8 cellular contexts compared by ENCODE assay signal in the genomic region with DNA sequence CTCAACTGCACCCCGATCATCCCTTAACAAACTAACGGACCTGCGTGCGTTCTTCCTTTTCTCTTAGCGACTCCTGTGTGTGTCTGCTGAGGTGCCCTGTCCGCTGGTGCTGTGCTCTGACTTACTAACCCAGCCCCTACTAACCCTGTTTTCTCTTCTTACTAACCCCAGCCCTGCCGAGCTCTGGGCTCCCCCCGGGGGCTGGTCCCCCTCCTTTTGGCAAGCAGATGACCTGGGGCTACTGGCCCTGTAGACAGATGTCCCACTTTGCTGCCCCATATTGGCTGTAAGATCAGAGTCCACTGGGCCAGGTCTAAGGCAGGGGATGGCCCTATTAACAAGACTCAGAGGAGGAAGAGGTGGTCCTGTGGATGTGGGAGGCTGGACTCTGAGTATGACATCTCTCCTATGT. TPM values are rescaled to one million over a fixed set of nuclear protein-coding genes. Genes with fewer than 3 reads are reported as not detected.
DNase-seq lines count a peak whose midpoint lies in the region; ATAC-seq and TF ChIP-seq lines count a peak whose summit lies in the region.

No MANE protein-coding gene starts in this region.

- ATAC-seq in GM18861 (IDR thresholded peaks at IDR 0.05; ENCODE audit: unreplicated experiment) (peak; percentile 4), HG03045 (IDR thresholded peaks at IDR 0.05; ENCODE audit: unreplicated experiment) (peak; percentile 10), GM19467 (IDR thresholded peaks at IDR 0.05; ENCODE audit: unreplicated experiment) (no peak)

- no peak overlapping the region for H3K4me3 ChIP-seq in hepatocyte
- H3K4me3 ChIP-seq in stomach smooth muscle (ENCODE audit: low read length in 2 of 2) = peak overlapping the region; percentile 95 to 96

- H3K9me2 ChIP-seq in hepatocyte (replicated peaks; ENCODE audit: insufficient read depth) = no peaks in the 10 kb centered on the region

- H3K27ac ChIP-seq in hepatocyte = peak overlapping the region; percentile 91
- peak overlapping the region; percentile 98 for H3K27ac ChIP-seq in stomach smooth muscle (ENCODE audit: low read length)

- H3K9me3 ChIP-seq in hepatocyte (ENCODE audit: low read depth) (no peaks in the 10 kb centered on the region), stomach smooth muscle (ENCODE audit: control insufficient read depth in 2 of 2, low read length in 2 of 2) (no peaks in the 10 kb centered on the region)

- H3K4me1 ChIP-seq in hepatocyte (ENCODE audit: insufficient read depth) (peaks cover 4% of the 10 kb centered on the region), stomach smooth muscle (ENCODE audit: control insufficient read depth, insufficient read depth, low read length) (peaks cover 25% of the 10 kb centered on the region)

- peaks cover 27% of the 10 kb centered on the region for H3K79me2 ChIP-seq in hepatocyte

- TF ChIP-seq CTCF in hepatocyte (IDR thresholded peaks at IDR 0.05; ENCODE audit: poor library complexity) = no peak

- peak overlapping the region; percentile 87 for H3K4me2 ChIP-seq in hepatocyte

- WGBS in hepatocyte (ENCODE audit: low lambda C conversion rate, missing lambda C conversion rate) = 92% methylated on average over 8 of the region's 8 CpGs

- no peaks in the 10 kb centered on the region for H4K20me1 ChIP-seq in hepatocyte (ENCODE audit: insufficient read depth, poor library complexity, severe bottlenecking)

- peak; percentile 65 for DNase-seq in activated CD8-positive, alpha-beta memory T cell treated with anti-CD3 and anti-CD28 coated beads, Interleukin-2, amount 50 U/mL, for 48 hours
- no peak for DNase-seq in hepatocyte (ENCODE audit: low spot score)
- no peak for DNase-seq in SKM-1 treated with dmso at 0.1 percent for 144 hours (lab: John Stamatoyannopoulos, UW; ENCODE audit: unreplicated experiment)
- no peak for DNase-seq in SW 1271 (lab: John Stamatoyannopoulos, UW)

- peak overlapping the region; percentile 83 for H2AFZ ChIP-seq in hepatocyte

- H3K9ac ChIP-seq in stomach smooth muscle (ENCODE audit: low read length in 2 of 2) = peak overlapping the region; percentile 98

- H3K36me3 ChIP-seq in hepatocyte (replicated peaks; ENCODE audit: insufficient read depth, low read depth) = no peaks in the 10 kb centered on the region
- peaks cover 0 to 3% of the 10 kb centered on the region in 2 donors for H3K36me3 ChIP-seq in stomach smooth muscle (ENCODE audit: control insufficient read depth in 2 of 2, insufficient read depth in 2 of 2, low read length in 2 of 2)

- H3K27me3 ChIP-seq in hepatocyte (no peaks in the 10 kb centered on the region), stomach smooth muscle (ENCODE audit: control insufficient read depth in 1 of 2, insufficient read depth in 2 of 2, low read length in 2 of 2) (peaks cover 0 to 2% of the 10 kb centered on the region in 2 donors)

RNA-seq across cellular contexts. Expression of a gene that starts 14.7 kb away (rescaled TPM):
- 1.00 and 1.1 TPM in 2 replicates for total RNA-seq in hepatocyte
- 0.51 and 1.9 TPM in 2 replicates for polyA plus RNA-seq in hepatocyte

RNA-seq across cellular contexts. Expression of a gene that starts 50.3 kb away (rescaled TPM):
- total RNA-seq in hepatocyte = not detected in 2 replicates
- polyA plus RNA-seq in hepatocyte = not detected in 2 replicates

RNA-seq across cellular contexts. Expression of a gene that starts 54.2 kb away (rescaled TPM):
- not detected in 2 replicates for total RNA-seq in hepatocyte
- polyA plus RNA-seq in hepatocyte = 0.79 TPM in 1 of 2 replicates, not detected in the other
